In genomic region chr14:82694820-82695219, GRCh38 we compare ENCODE assay signal across 23 cellular contexts.
"Had no signal": no experiment of that assay in that cellular context is flagged by ENCODE, and none has a peak within 500 bp of the region (broad histone marks: within the 10 kb centered on the region; RNA-seq: fewer than 3 reads in every experiment).

No MANE protein-coding gene starts in this region.

- H3K36me3 ChIP-seq: esophagus squamous epithelium, lower lobe of right lung, ovary, sigmoid colon, stomach, thyroid gland, vagina had no signal

- H3K27me3 ChIP-seq: dorsolateral prefrontal cortex, esophagus squamous epithelium, ovary, sigmoid colon, stomach, thyroid gland, vagina had no signal

- H3K4me1 ChIP-seq: lower lobe of right lung, psoas muscle, sigmoid colon, stomach, thyroid gland, vagina had no signal

- ATAC-seq: left ventricle myocardium superior; lower lobe of right lung; naive thymus-derived CD8-positive, alpha-beta T cell; psoas muscle; right cardiac atrium; stimulated activated effector memory CD8-positive, alpha-beta T cell treated with anti-CD3 and anti-CD28 coated beads, Interleukin-12 subunit alpha, Interleukin-12 subunit beta, amount 100 ng/mL, for 72 hours had no signal

- H3K4me3 ChIP-seq: dorsolateral prefrontal cortex, esophagus squamous epithelium, lower lobe of right lung, ovary, psoas muscle, sigmoid colon, stomach, thyroid gland, vagina had no signal

- FAIRE-seq: islet of Langerhans had no signal

- DNase-seq: dorsolateral prefrontal cortex; effector CD4-positive, alpha-beta T cell; esophagus squamous epithelium; head of caudate nucleus; kidney glomerular epithelial cell; left ventricle myocardium superior; lower lobe of right lung; naive thymus-derived CD8-positive, alpha-beta T cell; nephron progenitor cell; nucleus accumbens; ovary; posterior cingulate gyrus; psoas muscle; right cardiac atrium; sigmoid colon; stimulated activated CD4-positive, alpha-beta T cell treated with anti-CD3 and anti-CD28 coated beads, Interleukin-2, amount 100 ng/mL, for 24 hours; stimulated activated CD4-positive, alpha-beta T cell treated with anti-CD3 and anti-CD28 coated beads, Interleukin-4, amount 100 ng/mL, for 24 hours; stimulated activated naive CD4-positive, alpha-beta T cell treated with Interleukin-2 at 50 U/mL for 16 hours; stomach; thyroid gland had no signal

- H3K27ac ChIP-seq: dorsolateral prefrontal cortex, esophagus squamous epithelium, lower lobe of right lung, ovary, psoas muscle, sigmoid colon, stomach, thyroid gland, vagina had no signal
